In the genomic region with DNA sequence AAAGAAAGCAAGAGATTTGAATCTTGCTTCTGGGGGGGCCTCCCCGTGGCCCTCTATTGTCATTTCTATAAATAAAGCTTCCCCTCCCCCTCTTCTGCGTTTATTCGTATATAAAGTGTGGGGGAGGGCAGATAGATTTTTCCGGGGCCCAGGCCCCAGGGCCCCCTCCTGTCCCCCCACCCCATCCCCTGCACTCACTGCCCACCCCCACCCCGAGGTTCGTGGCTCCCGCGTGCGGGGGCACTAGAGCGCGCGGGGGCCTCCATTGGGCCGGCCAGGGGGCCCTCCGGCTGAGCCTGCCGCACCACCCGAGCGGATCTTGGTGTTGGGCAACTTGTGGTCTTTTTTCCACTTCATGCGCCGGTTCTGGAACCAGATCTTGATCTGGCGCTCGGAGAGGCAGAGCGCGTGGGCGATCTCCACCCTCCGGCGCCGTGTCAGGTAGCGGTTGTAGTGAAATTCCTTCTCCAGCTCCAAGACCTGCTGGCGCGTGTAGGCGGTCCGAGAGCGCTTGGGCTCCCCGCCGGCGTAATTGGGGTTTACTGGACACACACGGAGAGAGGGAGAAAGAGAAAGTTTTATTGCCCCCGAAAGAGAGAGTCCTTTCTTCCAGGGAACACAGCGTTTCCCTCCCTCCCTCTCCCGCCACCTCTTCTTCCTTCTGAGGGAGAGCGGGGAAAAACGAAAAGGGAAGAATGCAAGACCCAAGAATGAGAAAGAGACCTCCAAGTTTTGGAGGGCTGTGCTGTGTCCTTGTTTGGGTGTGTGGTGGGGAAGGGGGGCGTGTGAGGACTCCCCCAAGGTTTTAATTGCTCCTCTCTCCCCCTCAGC, we compare ENCODE assay signal across 8 cellular contexts. TPM values are rescaled to one million over a fixed set of nuclear protein-coding genes. Genes with fewer than 3 reads are reported as not detected.
DNase-seq lines count a peak whose midpoint lies in the region; ATAC-seq and TF ChIP-seq lines count a peak whose summit lies in the region.

No MANE protein-coding gene starts in this region.

- peaks cover 5 to 12% of the 10 kb centered on the region in 2 donors for H3K36me3 Mint-ChIP-seq in CD4-positive, alpha-beta memory T cell
- no peaks in the 10 kb centered on the region for H3K36me3 Mint-ChIP-seq in dendritic cell treated with granulocyte-macrophage colony-stimulating factor and Interleukin-4, amounts not matched to agents 40 ng/mL and 50 ng/mL, for 4 days (ENCODE audit: low read depth)

- no peak overlapping the region for H3K9ac ChIP-seq in neural cell (ENCODE audit: low read length)

- H2AFZ ChIP-seq in neural cell (ENCODE audit: low read depth, low read length) = no peak overlapping the region

- no peaks in the 10 kb centered on the region for H3F3A ChIP-seq in neural cell (ENCODE audit: insufficient read depth, low read length, poor library complexity, severe bottlenecking)

- peaks cover 43% of the 10 kb centered on the region for H3K4me1 ChIP-seq in CD4-positive, alpha-beta memory T cell (ENCODE audit: insufficient read depth, low read length)

- no peak overlapping the region for H3K4me2 ChIP-seq in neural cell (ENCODE audit: low read length)

- intact Hi-C loops in CD4-positive, alpha-beta memory T cell (cut with micrococcal nuclease) = no loop called here
- intact Hi-C loops in dendritic cell treated with granulocyte-macrophage colony-stimulating factor and Interleukin-4, amounts not matched to agents 40 ng/mL and 50 ng/mL, for 4 days (cut with micrococcal nuclease) = no loop called here

- H3K9me3 ChIP-seq in CD4-positive, alpha-beta memory T cell (ENCODE audit: control insufficient read depth in 1 of 2, low read length in 2 of 2) = no peaks in the 10 kb centered on the region
- H3K9me3 ChIP-seq in neural cell (ENCODE audit: low read length) = no peaks in the 10 kb centered on the region

- no peak for TF ChIP-seq RAD21 in neural cell (conservative IDR thresholded peaks at IDR 0.05)

- no peak for ATAC-seq in GM18505 (IDR thresholded peaks at IDR 0.05; ENCODE audit: unreplicated experiment)

- no peak for TF ChIP-seq POLR2A in GM18505 (IDR thresholded peaks at IDR 0.05; ENCODE audit: borderline replicate concordance, extremely low read depth, insufficient read depth, insufficient read length)

- H3K9me3 Mint-ChIP-seq in CD4-positive, alpha-beta memory T cell = no peaks in the 10 kb centered on the region
- no peaks in the 10 kb centered on the region for H3K9me3 Mint-ChIP-seq in dendritic cell treated with granulocyte-macrophage colony-stimulating factor and Interleukin-4, amounts not matched to agents 40 ng/mL and 50 ng/mL, for 4 days

- peak overlapping the region; percentile 34 to 64 for H3K4me3 ChIP-seq in CD4-positive, alpha-beta memory T cell (ENCODE audit: low read length in 2 of 2)
- no peak overlapping the region for H3K4me3 ChIP-seq in neural cell (ENCODE audit: low read length)

- H3K4me1 Mint-ChIP-seq in CD4-positive, alpha-beta memory T cell = peaks cover 18 to 52% (median 34%) of the 10 kb centered on the region in 4 donors
- peaks cover 44% of the 10 kb centered on the region for H3K4me1 Mint-ChIP-seq in dendritic cell treated with granulocyte-macrophage colony-stimulating factor and Interleukin-4, amounts not matched to agents 40 ng/mL and 50 ng/mL, for 4 days (ENCODE audit: low read depth)

- peaks cover 21 to 28% of the 10 kb centered on the region in 2 donors for H3K27me3 Mint-ChIP-seq in CD4-positive, alpha-beta memory T cell
- H3K27me3 Mint-ChIP-seq in dendritic cell treated with granulocyte-macrophage colony-stimulating factor and Interleukin-4, amounts not matched to agents 40 ng/mL and 50 ng/mL, for 4 days = peaks cover 71% of the 10 kb centered on the region

- H4K20me1 ChIP-seq in neural cell (ENCODE audit: insufficient read depth) = no peaks in the 10 kb centered on the region

- peak overlapping the region; percentile 82 to 91 (median 84) for H3K4me3 Mint-ChIP-seq in CD4-positive, alpha-beta memory T cell
- H3K4me3 Mint-ChIP-seq in dendritic cell treated with granulocyte-macrophage colony-stimulating factor and Interleukin-4, amounts not matched to agents 40 ng/mL and 50 ng/mL, for 4 days = peak overlapping the region; percentile 64

- POLR2A ChIA-PET in CD4-positive, alpha-beta memory T cell (lab: Charles Lee; ENCODE audit: partially characterized antibody) = interaction anchor here (1.1 to 1.5 kb wide), 3 partner anchors 30 to 71 kb away, joined by 3 to 7 read pairs (median 5); no protein-coding TSS in a partner anchor

- H3K79me2 ChIP-seq in neural cell (replicated peaks; ENCODE audit: insufficient read depth, low read length) = no peaks in the 10 kb centered on the region

- peak overlapping the region in 1 of 7 donors; percentile 66 for H3K27ac Mint-ChIP-seq in CD4-positive, alpha-beta memory T cell
- no peak overlapping the region for H3K27ac Mint-ChIP-seq in dendritic cell treated with granulocyte-macrophage colony-stimulating factor and Interleukin-4, amounts not matched to agents 40 ng/mL and 50 ng/mL, for 4 days

- H3K27ac ChIP-seq in CD4-positive, alpha-beta memory T cell (ENCODE audit: low read depth, low read length) = no peak overlapping the region
- H3K27ac ChIP-seq in neural cell (ENCODE audit: low read length) = no peak overlapping the region

- H3K36me3 ChIP-seq in CD4-positive, alpha-beta memory T cell (ENCODE audit: insufficient read depth, low read length) = no peaks in the 10 kb centered on the region
- H3K36me3 ChIP-seq in neural cell (ENCODE audit: insufficient read depth, low read length) = no peaks in the 10 kb centered on the region

- CTCF ChIA-PET in CD4-positive, alpha-beta memory T cell (lab: Charles Lee; ENCODE audit: partially characterized antibody) = interaction anchor here (0.6 kb wide), 1 partner anchor 65 kb away, joined by 3 read pairs; no protein-coding TSS in a partner anchor

- no peak for DNase-seq in CD4-positive, alpha-beta memory T cell
- peak; percentile 91 for DNase-seq in M059J (ENCODE audit: low read depth)
- no peak for DNase-seq in inferior parietal cortex (ENCODE audit: extremely low spot score)
- no peak for DNase-seq in stimulated activated CD4-positive, alpha-beta T cell treated with anti-CD3 and anti-CD28 coated beads, Interleukin-12 subunit alpha, Interleukin-12 subunit beta, amount 100 ng/mL, for 4 hours
- DNase-seq in RPMI8226 = no peak

- TF ChIP-seq CTCF in neural cell (IDR thresholded peaks at IDR 0.05; ENCODE audit: poor library complexity, severe bottlenecking) = no peak

- TF ChIP-seq EP300 in neural cell (conservative IDR thresholded peaks at IDR 0.05; ENCODE audit: poor library complexity, severe bottlenecking) = no peak

- H3K9me2 ChIP-seq in neural cell (ENCODE audit: insufficient read depth, low read length) = no peaks in the 10 kb centered on the region

- peaks cover 7% of the 10 kb centered on the region for H3K27me3 ChIP-seq in CD4-positive, alpha-beta memory T cell (ENCODE audit: insufficient read depth, low read length)
- H3K27me3 ChIP-seq in neural cell (ENCODE audit: insufficient read depth, low read depth, low read length) = peaks cover 98% of the 10 kb centered on the region

TF ChIP-seq in neural cell, 6 proteins besides CTCF, POLR2A, EP300 and RAD21 (continues in another document):
- TF ChIP-seq SMC3 (conservative IDR thresholded peaks at IDR 0.05; ENCODE audit: poor library complexity) (no peak), REST (IDR thresholded peaks at IDR 0.05; ENCODE audit: borderline replicate concordance) (no peak)

RNA-seq across cellular contexts. Expression of gene HOXB4, which starts 1.5 kb away (rescaled TPM):
- total RNA-seq in CD4-positive, alpha-beta memory T cell = 1 to 10 TPM; 3.1 to 4.5 TPM
- polyA plus RNA-seq in CD4-positive, alpha-beta memory T cell = under 1 TPM; 0.11 to 0.13 TPM
- total RNA-seq in M059J (2014; rRNA removed; shearing (Covaris generic)) = 0.20 and 0.57 TPM in 2 replicates
- polyA plus RNA-seq in neural cell = not detected in 2 replicates
- polyA minus RNA-seq in neural cell = not detected in 2 replicates

RNA-seq across cellular contexts. Expression of gene HOXB3, which starts 13.3 kb away (rescaled TPM):
- 10 to 100 TPM; 11.2 to 14.5 TPM for total RNA-seq in CD4-positive, alpha-beta memory T cell
- under 1 TPM in 1 of 2 donors, not detected in 1; 0.10 TPM for polyA plus RNA-seq in CD4-positive, alpha-beta memory T cell
- 10.2 and 15.4 TPM in 2 replicates for total RNA-seq in M059J (2014; rRNA removed; shearing (Covaris generic))
- polyA plus RNA-seq in neural cell = not detected in 2 replicates
- not detected in 2 replicates for polyA minus RNA-seq in neural cell

RNA-seq across cellular contexts. Expression of gene HOXB5, which starts 16.9 kb away (rescaled TPM):
- not detected for total RNA-seq in CD4-positive, alpha-beta memory T cell
- polyA plus RNA-seq in CD4-positive, alpha-beta memory T cell = not detected
- 0.10 and 0.37 TPM in 2 replicates for total RNA-seq in M059J (2014; rRNA removed; shearing (Covaris generic))
- polyA plus RNA-seq in neural cell = not detected in 2 replicates
- not detected in 2 replicates for polyA minus RNA-seq in neural cell

RNA-seq across cellular contexts. Expression of gene HOXB6, which starts 28.1 kb away (rescaled TPM):
- total RNA-seq in CD4-positive, alpha-beta memory T cell = under 1 TPM in 1 of 2 experiments, not detected in 1; 0.38 TPM
- polyA plus RNA-seq in CD4-positive, alpha-beta memory T cell = not detected
- 6.2 and 9.4 TPM in 2 replicates for total RNA-seq in M059J (2014; rRNA removed; shearing (Covaris generic))
- not detected in 2 replicates for polyA plus RNA-seq in neural cell
- not detected in 2 replicates for polyA minus RNA-seq in neural cell

RNA-seq across cellular contexts. Expression of gene HOXB2, which starts 31.8 kb away (rescaled TPM):
- 10 to 100 TPM; 34.4 to 39.2 TPM for total RNA-seq in CD4-positive, alpha-beta memory T cell
- 10 to 100 TPM; 12.7 to 36.5 TPM for polyA plus RNA-seq in CD4-positive, alpha-beta memory T cell
- total RNA-seq in M059J (2014; rRNA removed; shearing (Covaris generic)) = 17.4 and 30.7 TPM in 2 replicates
- polyA plus RNA-seq in neural cell = not detected in 2 replicates
- not detected in 2 replicates for polyA minus RNA-seq in neural cell
